Comparison of ENCODE assay signal across 10 cellular contexts in genomic region chr13:102948006-102948405, GRCh38.
DNase-seq lines count a peak whose midpoint lies in the region; ATAC-seq and TF ChIP-seq lines count a peak whose summit lies in the region.
"Had no signal": no experiment of that assay in that cellular context is flagged by ENCODE, and none has a peak within 500 bp of the region (broad histone marks: within the 10 kb centered on the region; RNA-seq: fewer than 3 reads in every experiment).

No MANE protein-coding gene starts in this region.

- peaks cover 14% of the 10 kb centered on the region; the same call in 1 of the 2 replicates for H3K27me3 ChIP-seq in HCT116 (ENCODE audit: insufficient read depth, low read length)
- no peaks in the 10 kb centered on the region for H3K27me3 ChIP-seq in vagina
- no peaks in the 10 kb centered on the region for H3K27me3 ChIP-seq in right lobe of liver
- H3K27me3 ChIP-seq: sigmoid colon had no signal

- H3K4me1 ChIP-seq in HCT116 (ENCODE audit: control insufficient read depth in 1 of 2, insufficient read depth in 2 of 2, low read length in 2 of 2) (no peaks in the 10 kb centered on the region), vagina (no peaks in the 10 kb centered on the region), right lobe of liver (no peaks in the 10 kb centered on the region)
- H3K4me1 ChIP-seq: sigmoid colon had no signal

- no peaks in the 10 kb centered on the region for H3K36me3 Mint-ChIP-seq in osteocyte (ENCODE audit: unreplicated experiment)

- TF ChIP-seq POLR2A in HCT116 (IDR thresholded peaks at IDR 0.05; ENCODE audit: borderline replicate concordance, extremely low read depth, insufficient read depth, insufficient read length) (no peak), vagina (IDR thresholded peaks at IDR 0.05) (no peak), right lobe of liver (IDR thresholded peaks at IDR 0.05) (no peak)

- no peak overlapping the region for H2AFZ ChIP-seq in HCT116 (ENCODE audit: low read depth, low read length, poor library complexity, severe bottlenecking)

- TF ChIP-seq CTCF in HCT116 (IDR thresholded peaks at IDR 0.05 in 2 of 3, conservative IDR thresholded peaks at IDR 0.05 in 1 of 3; ENCODE audit: borderline replicate concordance in 1 of 3, insufficient read depth in 1 of 3, low read depth in 2 of 3, low read length in 2 of 3) (no peak), fibroblast of mammary gland (conservative IDR thresholded peaks at IDR 0.05; ENCODE audit: control insufficient read depth, insufficient read depth, low read depth, low read length) (peak; percentile 2), osteocyte (IDR thresholded peaks at IDR 0.05) (peak; percentile 29), vagina (IDR thresholded peaks at IDR 0.05) (no peak), right lobe of liver (IDR thresholded peaks at IDR 0.05) (no peak)

- H3K27me3 Mint-ChIP-seq in osteocyte (ENCODE audit: unreplicated experiment): peaks cover 40% of the 10 kb centered on the region

- no peak for ATAC-seq in HCT116
- ATAC-seq in right lobe of liver: no peak

- CTCF ChIA-PET in HCT116 (lab: Charles Lee): no interaction called here

- no TSS peak for BruUV-seq in HCT116 (replicated peaks; lab: Mats Ljungman, UMichigan)

- H3K4me3 ChIP-seq in HCT116 (replicated peaks in 1 of 2; ENCODE audit: low read depth in 1 of 2, low read length in 2 of 2): no peak overlapping the region
- no peak overlapping the region for H3K4me3 ChIP-seq in fibroblast of mammary gland (ENCODE audit: control insufficient read depth, low read depth, low read length)
- no peak overlapping the region for H3K4me3 ChIP-seq in vagina
- H3K4me3 ChIP-seq in right lobe of liver: no peak overlapping the region
- H3K4me3 ChIP-seq: sigmoid colon had no signal

- H3K4me2 ChIP-seq in HCT116 (ENCODE audit: low read length): no peak overlapping the region

- H3K9ac ChIP-seq in HCT116 (ENCODE audit: low read length): no peak overlapping the region

- WGBS in right lobe of liver (ENCODE audit: insufficient coverage, low coverage, low lambda C conversion rate, missing lambda C conversion rate): 43% methylated on average over 5 of the region's 5 CpGs

- no peaks in the 10 kb centered on the region for H3K9me2 ChIP-seq in HCT116 (ENCODE audit: insufficient read depth)

- H3K4me3 Mint-ChIP-seq in osteocyte (ENCODE audit: unreplicated experiment): no peak overlapping the region

- H3K4me1 Mint-ChIP-seq in osteocyte (ENCODE audit: unreplicated experiment): no peaks in the 10 kb centered on the region

- TF ChIP-seq RAD21 in HCT116 (IDR thresholded peaks at IDR 0.05; ENCODE audit: low read depth): 0 out of 2 replicates have a peak, but pooled peaks have one; percentile 8

- DNase-seq in HCT116 (ENCODE audit: low read depth, low spot score): no peak
- peak; percentile 78 for DNase-seq in NCI-H69 (lab: John Stamatoyannopoulos, UW)
- DNase-seq in fibroblast of mammary gland (ENCODE audit: low read depth): peak; percentile 24
- no peak for DNase-seq in osteocyte (ENCODE audit: extremely low spot score, unreplicated experiment)
- no peak for DNase-seq in NCI-H128 (lab: John Stamatoyannopoulos, UW; ENCODE audit: unreplicated experiment)
- DNase-seq in vagina (ENCODE audit: extremely low spot score in 2 of 2): no peak
- DNase-seq in right lobe of liver: no peak
- DNase-seq in kidney glomerular epithelial cell (lab: John Stamatoyannopoulos, UW): no peak
- DNase-seq: NCI-H1930, sigmoid colon had no signal

- H4K20me1 ChIP-seq in HCT116 (ENCODE audit: insufficient read depth): no peaks in the 10 kb centered on the region

- intact Hi-C loops in HCT116 (cut with micrococcal nuclease) (no loop called here), vagina (cut with DNase I) (no loop called here), right lobe of liver (cut with DNase I) (no loop called here)

- H3K9me3 ChIP-seq in HCT116 (ENCODE audit: control insufficient read depth in 1 of 2, insufficient read depth in 1 of 2, low read depth in 1 of 2, low read length in 2 of 2) (no peaks in the 10 kb centered on the region), vagina (no peaks in the 10 kb centered on the region), right lobe of liver (no peaks in the 10 kb centered on the region)
- H3K9me3 ChIP-seq: sigmoid colon had no signal

- H3K27ac Mint-ChIP-seq in osteocyte (ENCODE audit: unreplicated experiment): no peak overlapping the region

- H3K27ac ChIP-seq in HCT116 (ENCODE audit: low read depth, low read length) (no peak overlapping the region), vagina (no peak overlapping the region), right lobe of liver (no peak overlapping the region)
- H3K27ac ChIP-seq: sigmoid colon had no signal

- no peaks in the 10 kb centered on the region for H3K9me3 Mint-ChIP-seq in osteocyte (ENCODE audit: unreplicated experiment)

- POLR2A ChIA-PET in HCT116 (lab: Charles Lee): no interaction called here

- H3K79me2 ChIP-seq in HCT116 (ENCODE audit: insufficient read depth, low read length): no peaks in the 10 kb centered on the region

- RAD21 ChIA-PET in HCT116 (lab: Charles Lee; ENCODE audit: low non-redundant PET in 1 of 2, low total read pairs in 2 of 2, uncharacterized antibody in 2 of 2, unreplicated experiment in 2 of 2): no interaction called here

- no peaks in the 10 kb centered on the region for H3K36me3 ChIP-seq in HCT116 (ENCODE audit: control insufficient read depth in 1 of 2, insufficient read depth in 2 of 2, low read length in 2 of 2)
- no peaks in the 10 kb centered on the region for H3K36me3 ChIP-seq in vagina
- H3K36me3 ChIP-seq in right lobe of liver: no peaks in the 10 kb centered on the region
- H3K36me3 ChIP-seq: sigmoid colon had no signal

TF ChIP-seq in HCT116, 20 proteins besides CTCF, POLR2A, EP300 and RAD21:
- TF ChIP-seq SRF (IDR thresholded peaks at IDR 0.05; ENCODE audit: low read depth) (no peak), SIN3A (IDR thresholded peaks at IDR 0.05; ENCODE audit: low read depth) (no peak), REST (IDR thresholded peaks at IDR 0.05; ENCODE audit: low read depth) (no peak), ELF1 (IDR thresholded peaks at IDR 0.05; ENCODE audit: borderline replicate concordance, low read depth) (no peak), CBX3 (IDR thresholded peaks at IDR 0.05; ENCODE audit: low read depth) (no peak), YY1 (IDR thresholded peaks at IDR 0.05; ENCODE audit: extremely low read depth, insufficient replicate concordance, low read depth, low read length) (no peak), MAX (IDR thresholded peaks at IDR 0.05) (no peak), ZNF274 (IDR thresholded peaks at IDR 0.05; ENCODE audit: low read depth, low read length) (no peak), FOSL1 (IDR thresholded peaks at IDR 0.05; ENCODE audit: low read depth) (no peak), JUND (IDR thresholded peaks at IDR 0.05) (no peak), EZH2phosphoT487 (IDR thresholded peaks at IDR 0.05; ENCODE audit: borderline replicate concordance) (no peak), EGR1 (IDR thresholded peaks at IDR 0.05; ENCODE audit: low read depth) (no peak)

Comparison
In these comparisons a context has a peak if more than half of its experiments do, and no peak if none do; other contexts are left out.
1. DNase-seq: peak in NCI-H69 (single experiment) and fibroblast of mammary gland (single experiment); none in HCT116 (single experiment), osteocyte (single experiment), NCI-H128 (single experiment), vagina (0 of 2), right lobe of liver (0 of 3) and kidney glomerular epithelial cell (single experiment).
2. CTCF ChIP-seq: peak in fibroblast of mammary gland (single experiment) and osteocyte (single experiment); none in HCT116 (0 of 3), vagina (0 of 3) and right lobe of liver (0 of 4).